In genomic region chr7:141999219-141999618, GRCh38 we compare ENCODE assay signal across 12 cellular contexts. TPM values are rescaled to one million over a fixed set of nuclear protein-coding genes. Genes with fewer than 3 reads are reported as not detected.
"Had no signal": no experiment of that assay in that cellular context is flagged by ENCODE, and none has a peak within 500 bp of the region (broad histone marks: within the 10 kb centered on the region; RNA-seq: fewer than 3 reads in every experiment).

No MANE protein-coding gene starts in this region.

- H3K27ac ChIP-seq: foreskin keratinocyte, ovary, WERI-Rb-1 had no signal

- ATAC-seq: effector memory CD8-positive, alpha-beta T cell; foreskin keratinocyte; stimulated activated effector memory CD8-positive, alpha-beta T cell treated with anti-CD3 and anti-CD28 coated beads, Interleukin-12 subunit alpha, Interleukin-12 subunit beta, amount 100 ng/mL, for 72 hours had no signal

- H3K27me3 ChIP-seq: foreskin keratinocyte, ovary had no signal

- H3K27me3 Mint-ChIP-seq: activated naive CD4-positive, alpha-beta T cell treated with anti-CD3 and anti-CD28 coated beads, Interleukin-2, amount 10 ng/mL, durations not matched to agents 7 days and 5 days had no signal

- H3K36me3 Mint-ChIP-seq: activated naive CD4-positive, alpha-beta T cell treated with anti-CD3 and anti-CD28 coated beads, Interleukin-2, amount 10 ng/mL, durations not matched to agents 7 days and 5 days; mesothelial cell of epicardium; stimulated activated effector memory CD8-positive, alpha-beta T cell treated with anti-CD3 and anti-CD28 coated beads, Interleukin-12 subunit alpha, Interleukin-12 subunit beta, amount 100 ng/mL, for 72 hours had no signal

- H3K27ac Mint-ChIP-seq: activated naive CD4-positive, alpha-beta T cell treated with anti-CD3 and anti-CD28 coated beads, Interleukin-2, amount 10 ng/mL, durations not matched to agents 7 days and 5 days; effector memory CD8-positive, alpha-beta T cell; mesothelial cell of epicardium; stimulated activated effector memory CD8-positive, alpha-beta T cell treated with anti-CD3 and anti-CD28 coated beads, Interleukin-12 subunit alpha, Interleukin-12 subunit beta, amount 100 ng/mL, for 72 hours had no signal

- H3K9me3 ChIP-seq: ovary had no signal

- H3K4me3 Mint-ChIP-seq: activated naive CD4-positive, alpha-beta T cell treated with anti-CD3 and anti-CD28 coated beads, Interleukin-2, amount 10 ng/mL, durations not matched to agents 7 days and 5 days; effector memory CD8-positive, alpha-beta T cell; mesothelial cell of epicardium; neural crest cell; stimulated activated effector memory CD8-positive, alpha-beta T cell treated with anti-CD3 and anti-CD28 coated beads, Interleukin-12 subunit alpha, Interleukin-12 subunit beta, amount 100 ng/mL, for 72 hours had no signal

- DNase-seq: activated CD4-positive, alpha-beta T cell treated with anti-CD3 and anti-CD28 coated beads, Interleukin-2, amount 50 U/mL, for 48 hours; activated naive CD4-positive, alpha-beta T cell treated with anti-CD3 and anti-CD28 coated beads, Interleukin-2, amount 10 ng/mL, durations not matched to agents 7 days and 5 days; dermis blood vessel endothelial cell; effector memory CD8-positive, alpha-beta T cell; foreskin keratinocyte; ovary; WERI-Rb-1 had no signal

- H3K36me3 ChIP-seq: ovary, WERI-Rb-1 had no signal

- H3K4me1 Mint-ChIP-seq: activated naive CD4-positive, alpha-beta T cell treated with anti-CD3 and anti-CD28 coated beads, Interleukin-2, amount 10 ng/mL, durations not matched to agents 7 days and 5 days; mesothelial cell of epicardium; stimulated activated effector memory CD8-positive, alpha-beta T cell treated with anti-CD3 and anti-CD28 coated beads, Interleukin-12 subunit alpha, Interleukin-12 subunit beta, amount 100 ng/mL, for 72 hours had no signal

- H3K4me3 ChIP-seq: lung, ovary had no signal

RNA-seq across cellular contexts. Expression of gene TAS2R38, which starts 25.6 kb away (rescaled TPM):
- polyA plus RNA-seq: foreskin keratinocyte, lung, ovary, urinary bladder had no signal

RNA-seq across cellular contexts. Expression of gene CLEC5A, which starts 52.4 kb away (rescaled TPM):
- polyA plus RNA-seq: foreskin keratinocyte had no signal
